In genomic region chr13:110298566-110299321, GRCh38 we compare ENCODE assay signal across 12 cellular contexts. TPM values are rescaled to one million over a fixed set of nuclear protein-coding genes. Genes with fewer than 3 reads are reported as not detected.
DNase-seq lines count a peak whose midpoint lies in the region; ATAC-seq and TF ChIP-seq lines count a peak whose summit lies in the region.
"Had no signal": no experiment of that assay in that cellular context is flagged by ENCODE, and none has a peak within 500 bp of the region (broad histone marks: within the 10 kb centered on the region; RNA-seq: fewer than 3 reads in every experiment).

No MANE protein-coding gene starts in this region.

- peak; percentile 14 for DNase-seq in AG20443 (ENCODE audit: low spot score)
- no peak for DNase-seq in IMR-90
- no peak for DNase-seq in caudate nucleus (lab: John Stamatoyannopoulos, UW)
- no peak for DNase-seq in NCI-H82 (lab: John Stamatoyannopoulos, UW)
- no peak for DNase-seq in NCI-H2029 (lab: John Stamatoyannopoulos, UW)
- DNase-seq: activated CD4-positive, CD25-positive, alpha-beta regulatory T cell treated with anti-CD3 and anti-CD28 coated beads, Interleukin-2, amount 50 U/mL, for 72 hours; effector memory CD4-positive, alpha-beta T cell; MM.1S had no signal

- ATAC-seq in IMR-90 (ENCODE audit: low read depth) (peak; percentile 14; the same call in 1 of the 2 replicates), GM18867 (IDR thresholded peaks at IDR 0.05; ENCODE audit: unreplicated experiment) (no peak)
- ATAC-seq: CD8-positive, alpha-beta T cell had no signal

- H3K4ac ChIP-seq in IMR-90 (ENCODE audit: low read depth, low read length) = peak overlapping the region; percentile 67

- no peaks in the 10 kb centered on the region for H3K79me2 ChIP-seq in parathyroid adenoma

- WGBS in IMR-90 (ENCODE audit: extremely low coverage in 2 of 2, insufficient read length in 1 of 2), 2 experiments = 28% methylated on average over 8 of the region's 34 CpGs; no CpG with 5 or more reads in 1 of the 2 experiments
- WGBS in esophagus, 2 donors = 47 to 53% methylated on average over 34 of the region's 34 CpGs

- no peaks in the 10 kb centered on the region for H3K9me3 ChIP-seq in IMR-90 (ENCODE audit: control insufficient read depth, insufficient read depth, low read length)
- no peaks in the 10 kb centered on the region for H3K9me3 ChIP-seq in esophagus (ENCODE audit: control insufficient read depth in 2 of 2, insufficient read depth in 1 of 2, low read depth in 1 of 2, low read length in 1 of 2)
- no peaks in the 10 kb centered on the region for H3K9me3 ChIP-seq in parathyroid adenoma (ENCODE audit: control insufficient read depth, low read length)

- peak overlapping the region; percentile 20 for H3K27ac ChIP-seq in IMR-90 (ENCODE audit: insufficient read depth, low read length)
- H3K27ac ChIP-seq in esophagus (ENCODE audit: low read depth in 2 of 2, low read length in 1 of 2) = peak overlapping the region; percentile 27 to 62
- peak overlapping the region; percentile 41 for H3K27ac ChIP-seq in parathyroid adenoma
- no peak overlapping the region for H3K27ac ChIP-seq in caudate nucleus (ENCODE audit: low read depth, low read length)

- H3K4me3 ChIP-seq in IMR-90 (ENCODE audit: insufficient read depth, low read depth, low read length) (no peak overlapping the region), esophagus (ENCODE audit: low read depth in 1 of 2, low read length in 2 of 2) (no peak overlapping the region), parathyroid adenoma (ENCODE audit: low read depth, low read length) (no peak overlapping the region)

- H2AK5ac ChIP-seq in IMR-90 (ENCODE audit: low read depth, low read length) = peak overlapping the region; percentile 60; the same call in 1 of the 2 replicates

- dilution Hi-C loops in IMR-90 (cut with HindIII; ENCODE audit: low sequenced_read_pairs, unreplicated experiment) = no loop called here

- intact Hi-C loops in IMR-90 (cut with micrococcal nuclease) = no loop called here

- peaks cover 16 to 80% of the 10 kb centered on the region in 2 experiments; a peak in 3 of 4 replicates for H3K79me1 ChIP-seq in IMR-90 (ENCODE audit: low read depth in 1 of 2, low read length in 2 of 2)

- H3K36me3 ChIP-seq in IMR-90 (ENCODE audit: control insufficient read depth, insufficient read depth, low read length) (peaks cover 25% of the 10 kb centered on the region), esophagus (ENCODE audit: control insufficient read depth in 2 of 2, insufficient read depth in 2 of 2, low read length in 1 of 2) (no peaks in the 10 kb centered on the region), parathyroid adenoma (ENCODE audit: control insufficient read depth, insufficient read depth, low read length) (no peaks in the 10 kb centered on the region)

- peak overlapping the region; percentile 38 for H3K9ac ChIP-seq in IMR-90 (ENCODE audit: low read depth, low read length)
- no peak overlapping the region for H3K9ac ChIP-seq in parathyroid adenoma

- H3K27me3 ChIP-seq in IMR-90 (ENCODE audit: control insufficient read depth, insufficient read depth, low read length) (no peaks in the 10 kb centered on the region), esophagus (ENCODE audit: control insufficient read depth in 1 of 2, insufficient read depth in 2 of 2, low read length in 2 of 2) (no peaks in the 10 kb centered on the region), parathyroid adenoma (ENCODE audit: control insufficient read depth, insufficient read depth, low read length) (no peaks in the 10 kb centered on the region)

- H2BK20ac ChIP-seq in IMR-90 (ENCODE audit: low read depth, low read length) = peak overlapping the region; percentile 22

- in situ Hi-C loops in IMR-90 (cut with MboI; ENCODE audit: low sequenced_read_pairs) = no loop called here

- CTCF ChIA-PET in IMR-90 (lab: Yijun Ruan, JAX) = interaction anchor here (0.7 kb wide), 1 partner anchor 51 kb away, joined by 3 read pairs; no protein-coding TSS in a partner anchor

- no peak overlapping the region for H2BK15ac ChIP-seq in IMR-90 (ENCODE audit: low read depth, low read length)

- peak overlapping the region; percentile 44 for H4K91ac ChIP-seq in IMR-90 (ENCODE audit: insufficient read depth, low read depth, low read length)

- POLR2A ChIA-PET in IMR-90 (lab: Charles Lee; ENCODE audit: unreplicated experiment) = no interaction called here

- H3K18ac ChIP-seq in IMR-90 (ENCODE audit: low read depth, low read length) = peak overlapping the region; percentile 6; the same call in 1 of the 2 replicates

- peak overlapping the region; percentile 70 for H3K14ac ChIP-seq in IMR-90 (replicated peaks; ENCODE audit: low read depth, low read length)

- BruUV-seq in IMR-90 (replicated peaks; lab: Mats Ljungman, UMichigan) = no TSS peak

- peak overlapping the region; percentile 61 for H2BK120ac ChIP-seq in IMR-90 (ENCODE audit: low read depth, low read length)

- peak overlapping the region; percentile 53 for H3K23ac ChIP-seq in IMR-90 (ENCODE audit: low read depth, low read length)

- H3K4me1 ChIP-seq in IMR-90 (ENCODE audit: control insufficient read depth, insufficient read depth, low read length) (peaks cover 33% of the 10 kb centered on the region), esophagus (ENCODE audit: control insufficient read depth in 2 of 2, insufficient read depth in 2 of 2, low read length in 1 of 2) (peaks cover 0 to 3% of the 10 kb centered on the region in 2 donors), parathyroid adenoma (no peaks in the 10 kb centered on the region)

- peak overlapping the region; percentile 38 for H3K4me2 ChIP-seq in IMR-90 (ENCODE audit: low read depth, low read length)
- peak overlapping the region; percentile 17 for H3K4me2 ChIP-seq in parathyroid adenoma (ENCODE audit: low read length)

- TF ChIP-seq POLR2A in IMR-90 (IDR thresholded peaks at IDR 0.05; ENCODE audit: low read depth, low read length) = no peak

- H2AK9ac ChIP-seq in IMR-90 (replicated peaks; ENCODE audit: low read depth, low read length, poor library complexity) = peak overlapping the region; percentile 84

- peak overlapping the region in 1 of 2 experiments; percentile 71; a peak in 2 of 4 replicates for H4K8ac ChIP-seq in IMR-90 (ENCODE audit: low read depth in 2 of 2, low read length in 2 of 2)

- TF ChIP-seq RAD21 in IMR-90 (IDR thresholded peaks at IDR 0.05; ENCODE audit: low read length) = no peak

- peaks cover 95% of the 10 kb centered on the region for H4K20me1 ChIP-seq in IMR-90 (ENCODE audit: insufficient read depth, low read length)

- no peak overlapping the region for H3K56ac ChIP-seq in IMR-90 (ENCODE audit: extremely low read depth, insufficient read depth, low read length)

- no peak for TF ChIP-seq CTCF in IMR-90 (conservative IDR thresholded peaks at IDR 0.05; ENCODE audit: low read depth, low read length)
- no peak for TF ChIP-seq CTCF in parathyroid adenoma (IDR thresholded peaks at IDR 0.05)

- H4K5ac ChIP-seq in IMR-90 (ENCODE audit: low read depth, low read length) = peak overlapping the region; percentile 22

- H2BK5ac ChIP-seq in IMR-90 (ENCODE audit: low read depth, low read length, poor library complexity, severe bottlenecking) = peak overlapping the region; percentile 14

- H3K9me1 ChIP-seq in IMR-90 (ENCODE audit: insufficient read depth, low read length) = peaks cover 40% of the 10 kb centered on the region

- H2AFZ ChIP-seq in IMR-90 (replicated peaks; ENCODE audit: low read length, poor library complexity) = peak overlapping the region; percentile 79
- no peak overlapping the region for H2AFZ ChIP-seq in parathyroid adenoma

TF ChIP-seq in IMR-90, 13 proteins besides CTCF, POLR2A, EP300 and RAD21:
- TF ChIP-seq ELK1 (IDR thresholded peaks at IDR 0.05; ENCODE audit: borderline replicate concordance, low read depth, low read length) = no peak
- peak; percentile 36; the same call in 1 of the 2 replicates for TF ChIP-seq MXI1 (IDR thresholded peaks at IDR 0.05; ENCODE audit: borderline replicate concordance, low read depth, low read length)
- no peak for TF ChIP-seq BHLHE40 (IDR thresholded peaks at IDR 0.05; ENCODE audit: low read depth, low read length)

RNA-seq across cellular contexts. Expression of gene COL4A1, which starts 8.2 kb away (rescaled TPM):
- 230 and 263 TPM in 2 replicates for total RNA-seq in IMR-90 (2012; rRNA removed)
- polyA plus RNA-seq in IMR-90 (2012; rRNA removed) (301 and 337 TPM in 2 replicates), esophagus (10 to 100 TPM; 10.4 to 23.7 TPM)
- polyA plus RNA-seq in IMR-90 (2012; cell fraction: cytosol; rRNA removed) = 173 and 272 TPM in 2 replicates
- 217 and 287 TPM in 2 replicates for polyA plus RNA-seq in IMR-90 (2012; cell fraction: nucleus; rRNA removed; ENCODE audit: low replicate concordance)
- total RNA-seq: CD8-positive, alpha-beta T cell had no signal

RNA-seq across cellular contexts. Expression of gene COL4A2, which starts 8.3 kb away (rescaled TPM):
- 90.7 and 97.5 TPM in 2 replicates for total RNA-seq in IMR-90 (2012; rRNA removed)
- polyA plus RNA-seq in IMR-90 (2012; rRNA removed) (457 and 533 TPM in 2 replicates), esophagus (10 to 100 TPM; 25.3 to 39.2 TPM)
- polyA plus RNA-seq in IMR-90 (2012; cell fraction: cytosol; rRNA removed) = 220 and 733 TPM in 2 replicates
- polyA plus RNA-seq in IMR-90 (2012; cell fraction: nucleus; rRNA removed; ENCODE audit: low replicate concordance) = 553 and 1,147 TPM in 2 replicates
- total RNA-seq: CD8-positive, alpha-beta T cell had no signal

Comparison
In these comparisons a context has a peak if more than half of its experiments do, and no peak if none do; other contexts are left out.
1. RNA of gene COL4A1, which starts 8.2 kb away (polyA plus RNA-seq): 173 to 337 TPM in IMR-90; 10.4 to 23.7 TPM in esophagus; every median in the first group is over 4 times any median in the second.
2. RNA of gene COL4A2, which starts 8.3 kb away (polyA plus RNA-seq): 220 to 1,147 TPM in IMR-90; 25.3 to 39.2 TPM in esophagus; every median in the first group is over 4 times any median in the second.